In the genomic region with DNA sequence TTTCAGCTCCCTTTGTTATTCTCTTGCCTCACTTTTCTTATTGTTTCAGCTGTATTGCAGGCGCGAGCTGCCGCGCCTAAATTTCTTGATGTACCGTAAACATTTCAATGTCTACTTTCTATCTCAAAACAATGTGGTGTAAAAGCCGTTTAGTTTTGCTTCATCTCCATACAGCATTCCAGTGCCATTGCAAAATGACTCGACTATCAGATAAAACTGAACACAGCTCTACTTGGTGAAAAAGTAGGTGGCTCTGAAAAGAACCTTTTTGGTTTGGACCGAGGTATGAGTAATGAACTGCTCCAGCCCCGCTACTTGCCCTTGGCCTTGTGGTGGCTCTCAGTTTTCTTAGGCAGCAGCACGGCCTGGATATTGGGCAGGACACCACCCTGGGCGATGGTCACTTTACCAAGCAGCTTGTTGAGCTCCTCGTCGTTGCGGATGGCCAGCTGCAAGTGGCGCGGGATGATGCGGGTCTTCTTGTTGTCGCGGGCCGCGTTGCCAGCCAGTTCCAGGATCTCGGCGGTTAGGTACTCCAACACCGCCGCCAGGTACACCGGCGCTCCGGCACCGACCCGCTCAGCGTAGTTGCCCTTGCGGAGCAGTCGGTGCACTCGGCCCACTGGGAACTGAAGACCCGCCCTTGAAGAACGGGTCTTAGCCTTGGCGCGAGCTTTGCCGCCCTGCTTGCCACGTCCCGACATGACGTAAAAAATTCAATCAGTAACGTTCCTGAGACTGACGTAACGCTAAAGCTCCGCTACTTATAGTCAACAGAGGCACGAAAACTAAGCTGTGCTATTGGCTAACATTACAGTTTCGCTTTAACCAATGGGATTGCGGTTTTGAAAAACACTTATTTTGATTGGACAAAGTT, we compare ENCODE assay signal across 9 cellular contexts.
DNase-seq lines count a peak whose midpoint lies in the region; ATAC-seq, FAIRE-seq and TF ChIP-seq lines count a peak whose summit lies in the region.
"Had no signal": no experiment of that assay in that cellular context is flagged by ENCODE, and none has a peak within 500 bp of the region (broad histone marks: within the 10 kb centered on the region; RNA-seq: fewer than 3 reads in every experiment).

No MANE protein-coding gene starts in this region.

- TF ChIP-seq EP300 in HepG2 (IDR thresholded peaks at IDR 0.05; ENCODE audit: low read depth in 2 of 2, low read length in 2 of 2) (0 out of 4 replicates have a peak, but pooled peaks of 1 of the 2 experiments have one; percentile 6), HepG2 (CRISPR knock-in tag; IDR thresholded peaks at IDR 0.05; ENCODE audit: borderline replicate concordance) (peak; percentile 48; the same call in 1 of the 2 replicates)

- no peak; the same call in 1 of the 2 replicates for TF ChIP-seq RAD21 in HepG2 (CRISPR knock-in tag; IDR thresholded peaks at IDR 0.05)

- in situ Hi-C loops in HepG2 (cut with HindIII; ENCODE audit: extremely low pct_ligation_motif_present, low pct_unique_long_range_greater_than_20kb) = loop anchor here (5.0 to 10.0 kb wide), 2 partner anchors 54 to 1633 kb away; a partner anchor contains a TSS

- no peak overlapping the region for H2AFZ ChIP-seq in HepG2 (ENCODE audit: low read length)

- CTCF ChIA-PET in CD4-positive, alpha-beta T cell (lab: Charles Lee) = interaction anchor here (0.7 to 5.2 kb wide), 17 partner anchors 14 to 1588 kb away, joined by 3 to 34 read pairs (median 6); a partner anchor contains a TSS
- CTCF ChIA-PET in HepG2 (lab: Yijun Ruan, JAX; ENCODE audit: low intra/inter-chr PET ratio, low total read pairs) = no interaction called here

- peak; percentile 73 for ATAC-seq in CD4-positive, alpha-beta T cell (ENCODE audit: poor library complexity)
- ATAC-seq in GM19395 (IDR thresholded peaks at IDR 0.05; ENCODE audit: unreplicated experiment) (peak; percentile 78), HG03469 (IDR thresholded peaks at IDR 0.05; ENCODE audit: unreplicated experiment) (peak; percentile 71), HepG2 (peak; percentile 87)

- H3K36me3 ChIP-seq in duodenal mucosa (ENCODE audit: control insufficient read depth in 1 of 2, insufficient read depth in 2 of 2, low read length in 2 of 2) (no peaks in the 10 kb centered on the region), HepG2 (replicated peaks in 1 of 2; ENCODE audit: control insufficient read depth in 1 of 2, insufficient read depth in 2 of 2, low read length in 2 of 2) (peaks cover 0 to 2% of the 10 kb centered on the region in 2 experiments; a peak in 1 of 5 replicates)

- BruUV-seq in HepG2 (replicated peaks; lab: Mats Ljungman, UMichigan) = no TSS peak

- no peaks in the 10 kb centered on the region for H4K20me1 ChIP-seq in HepG2 (ENCODE audit: insufficient read depth, low read length)

- no peaks in the 10 kb centered on the region for H3K27me3 ChIP-seq in CD4-positive, alpha-beta T cell (ENCODE audit: control insufficient read depth, insufficient read depth, low read length)
- no peaks in the 10 kb centered on the region for H3K27me3 ChIP-seq in duodenal mucosa (ENCODE audit: control insufficient read depth in 1 of 2, insufficient read depth in 2 of 2, low read length in 2 of 2)
- no peaks in the 10 kb centered on the region; a peak in 1 of 5 replicates for H3K27me3 ChIP-seq in HepG2 (ENCODE audit: control insufficient read depth in 1 of 2, insufficient read depth in 2 of 2, low read length in 2 of 2)

- H3K4me3 ChIP-seq in duodenal mucosa (ENCODE audit: low read depth in 1 of 2, low read length in 2 of 2) (peak overlapping the region; percentile 79 to 86), HepG2 (replicated peaks in 1 of 3; ENCODE audit: insufficient read depth in 1 of 3, low read depth in 2 of 3, low read length in 3 of 3) (peak overlapping the region; percentile 79 to 84 (median 83))

- no peak for TF ChIP-seq CTCF in CD4-positive, alpha-beta T cell (IDR thresholded peaks at IDR 0.05)
- no peak for TF ChIP-seq CTCF in HepG2 (CRISPR knock-in tag; IDR thresholded peaks at IDR 0.05)

- H3K27ac ChIP-seq in CD4-positive, alpha-beta T cell (ENCODE audit: low read depth, low read length) = peak overlapping the region; percentile 92
- H3K27ac ChIP-seq in duodenal mucosa (ENCODE audit: low read depth, low read length) (peak overlapping the region; percentile 98), HepG2 (ENCODE audit: extremely low read length, insufficient read depth, low read length) (peak overlapping the region; percentile 92)

- H3K36me3 Mint-ChIP-seq in CD4-positive, alpha-beta T cell (ENCODE audit: low read depth) = no peaks in the 10 kb centered on the region

- H3K4me1 ChIP-seq in duodenal mucosa (ENCODE audit: control insufficient read depth in 1 of 2, insufficient read depth in 2 of 2, low read length in 2 of 2) = peaks cover 16 to 19% of the 10 kb centered on the region in 2 donors
- H3K4me1 ChIP-seq in HepG2 (ENCODE audit: insufficient read depth, low read length) = peaks cover 34% of the 10 kb centered on the region

- POLR2A ChIA-PET in CD4-positive, alpha-beta T cell (lab: Charles Lee) = interaction anchor here (0.6 to 11.5 kb wide), 87 partner anchors 9 to 1876 kb away, joined by 3 to 1427 read pairs (median 7); a partner anchor contains a TSS
- POLR2A ChIA-PET in HepG2 (lab: Yijun Ruan, JAX) = interaction anchor here (0.5 to 6.7 kb wide), 46 partner anchors 9 to 1845 kb away, joined by 3 to 323 read pairs (median 5); a partner anchor contains a TSS

- TF ChIP-seq POLR2A in HepG2 (IDR thresholded peaks at IDR 0.05; ENCODE audit: insufficient read depth in 1 of 2, low read depth in 2 of 2, low read length in 2 of 2) = no peak

- intact Hi-C loops in CD4-positive, alpha-beta T cell (cut with DNase I, micrococcal nuclease) = loop anchor here (1.0 to 10.0 kb wide), 10 partner anchors 14 to 1713 kb away; a partner anchor contains a TSS
- intact Hi-C loops in HepG2 (cut with micrococcal nuclease; ENCODE audit: unreplicated experiment) = loop anchor here (1.0 to 10.0 kb wide), 4 partner anchors 27 to 1716 kb away; a partner anchor contains a TSS

- H3K27me3 Mint-ChIP-seq in CD4-positive, alpha-beta T cell = peaks cover 12% of the 10 kb centered on the region

- no peak overlapping the region for H3K4me3 Mint-ChIP-seq in CD4-positive, alpha-beta T cell

- peak; percentile 96 for FAIRE-seq in HepG2 (lab: Jason Lieb, UNC)
- FAIRE-seq: islet of Langerhans had no signal

- H3K9me3 Mint-ChIP-seq in CD4-positive, alpha-beta T cell = no peaks in the 10 kb centered on the region

- H3K4me1 Mint-ChIP-seq in CD4-positive, alpha-beta T cell (ENCODE audit: low read depth) = peaks cover 6% of the 10 kb centered on the region

- peak overlapping the region; percentile 100 for H3K4me2 ChIP-seq in HepG2 (ENCODE audit: low read depth, low read length)

- peaks cover 30% of the 10 kb centered on the region for H3K79me2 ChIP-seq in HepG2 (ENCODE audit: insufficient read depth, low read length)

- 1% methylated on average over 16 of the region's 49 CpGs for WGBS in HepG2 (ENCODE audit: low lambda C conversion rate)

- no peak overlapping the region for H3K27ac Mint-ChIP-seq in CD4-positive, alpha-beta T cell

- H3K9ac ChIP-seq in duodenal mucosa (ENCODE audit: low read depth in 1 of 2, low read length in 2 of 2) (peak overlapping the region; percentile 88 to 96), HepG2 (ENCODE audit: insufficient read depth, low read depth, low read length) (peak overlapping the region; percentile 93)

- H3K9me3 ChIP-seq in CD4-positive, alpha-beta T cell (ENCODE audit: control insufficient read depth, low read length) = no peaks in the 10 kb centered on the region
- H3K9me3 ChIP-seq in duodenal mucosa (ENCODE audit: control insufficient read depth in 1 of 2, low read length in 2 of 2) (no peaks in the 10 kb centered on the region), HepG2 (ENCODE audit: low read length) (no peaks in the 10 kb centered on the region)

- DNase-seq in CD4-positive, alpha-beta T cell = peak; percentile 52 to 85 (median 68)
- DNase-seq in NCI-H526 (lab: John Stamatoyannopoulos, UW) = peak; percentile 98
- peak; percentile 59 to 85 for DNase-seq in activated CD4-positive, alpha-beta T cell treated with anti-CD3 and anti-CD28 coated beads, Interleukin-2, amount 50 U/mL, for 24 hours (ENCODE audit: low read depth in 1 of 2, low spot score in 1 of 2)
- DNase-seq in HepG2 (ENCODE audit: low spot score) = peak; percentile 100
- peak; percentile 52 to 71 for DNase-seq in stimulated activated CD4-positive, alpha-beta T cell treated with anti-CD3 and anti-CD28 coated beads, Interleukin-4, amount 100 ng/mL, for 4 hours

TF ChIP-seq in HepG2, 621 proteins besides CTCF, POLR2A, EP300 and RAD21 (continues in another document):
- TF ChIP-seq, protein P1, sequence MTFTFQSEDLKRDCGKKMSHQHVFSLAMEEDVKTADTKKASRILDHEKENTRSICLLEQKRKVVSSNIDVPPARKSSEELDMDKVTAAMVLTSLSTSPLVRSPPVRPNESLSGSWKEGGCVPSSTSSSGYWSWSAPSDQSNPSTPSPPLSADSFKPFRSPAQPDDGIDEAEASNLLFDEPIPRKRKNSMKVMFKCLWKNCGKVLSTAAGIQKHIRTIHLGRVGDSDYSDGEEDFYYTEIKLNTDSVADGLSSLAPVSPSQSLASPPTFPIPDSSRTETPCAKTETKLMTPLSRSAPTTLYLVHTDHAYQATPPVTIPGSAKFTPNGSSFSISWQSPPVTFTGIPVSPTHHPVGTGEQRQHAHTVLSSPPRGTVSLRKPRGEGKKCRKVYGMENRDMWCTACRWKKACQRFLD (CRISPR knock-in tag; IDR thresholded peaks at IDR 0.05; ENCODE audit: borderline replicate concordance) = no peak; the same call in 1 of the 2 replicates
- TF ChIP-seq NFE2 (CRISPR knock-in tag; IDR thresholded peaks at IDR 0.05) (no peak), NFATC3 (CRISPR knock-in tag; IDR thresholded peaks at IDR 0.05) (no peak), SYNCRIP (IDR thresholded peaks at IDR 0.05; ENCODE audit: insufficient read depth, low read depth, low read length) (no peak), MED8 (CRISPR knock-in tag; IDR thresholded peaks at IDR 0.05; ENCODE audit: insufficient replicate concordance) (peak; percentile 19), FOSL1 (CRISPR knock-in tag; IDR thresholded peaks at IDR 0.05; ENCODE audit: borderline replicate concordance) (peak; percentile 31; the same call in 1 of the 2 replicates)
- TF ChIP-seq, protein P2, sequence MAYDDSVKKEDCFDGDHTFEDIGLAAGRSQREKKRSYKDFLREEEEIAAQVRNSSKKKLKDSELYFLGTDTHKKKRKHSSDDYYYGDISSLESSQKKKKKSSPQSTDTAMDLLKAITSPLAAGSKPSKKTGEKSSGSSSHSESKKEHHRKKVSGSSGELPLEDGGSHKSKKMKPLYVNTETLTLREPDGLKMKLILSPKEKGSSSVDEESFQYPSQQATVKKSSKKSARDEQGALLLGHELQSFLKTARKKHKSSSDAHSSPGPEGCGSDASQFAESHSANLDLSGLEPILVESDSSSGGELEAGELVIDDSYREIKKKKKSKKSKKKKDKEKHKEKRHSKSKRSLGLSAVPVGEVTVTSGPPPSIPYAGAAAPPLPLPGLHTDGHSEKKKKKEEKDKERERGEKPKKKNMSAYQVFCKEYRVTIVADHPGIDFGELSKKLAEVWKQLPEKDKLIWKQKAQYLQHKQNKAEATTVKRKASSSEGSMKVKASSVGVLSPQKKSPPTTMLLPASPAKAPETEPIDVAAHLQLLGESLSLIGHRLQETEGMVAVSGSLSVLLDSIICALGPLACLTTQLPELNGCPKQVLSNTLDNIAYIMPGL (CRISPR knock-in tag; IDR thresholded peaks at IDR 0.05; ENCODE audit: borderline replicate concordance in 1 of 2, low read depth in 1 of 2) = peak; percentile 65 to 94; a peak in 2 of 4 replicates

Comparison
In these comparisons a context has a peak if more than half of its experiments do, and no peak if none do; other contexts are left out.
1. Peak in every context shown above with its lines: DNase-seq, ATAC-seq, H3K4me3 ChIP-seq and H3K27ac ChIP-seq.